In genomic region chr11:33582636-33583325, GRCh38 we compare ENCODE assay signal across 19 cellular contexts.
"Had no signal": no experiment of that assay in that cellular context is flagged by ENCODE, and none has a peak within 500 bp of the region (broad histone marks: within the 10 kb centered on the region; RNA-seq: fewer than 3 reads in every experiment).

No MANE protein-coding gene starts in this region.

- ATAC-seq: effector memory CD8-positive, alpha-beta T cell; gastroesophageal sphincter; left cardiac atrium; lower lobe of right lung; upper lobe of right lung had no signal

- H3K4me3 ChIP-seq: esophagus muscularis mucosa, gastroesophageal sphincter, left ventricle myocardium inferior, lower lobe of right lung, sigmoid colon, tibial artery, upper lobe of right lung, vagina had no signal

- H3K27ac ChIP-seq: epithelial cell of prostate, esophagus muscularis mucosa, gastroesophageal sphincter, left ventricle myocardium inferior, lower lobe of right lung, sigmoid colon, tibial artery, upper lobe of right lung, vagina had no signal

- H3K36me3 ChIP-seq: esophagus muscularis mucosa, gastroesophageal sphincter, left ventricle myocardium inferior, lower lobe of right lung, sigmoid colon, tibial artery, upper lobe of right lung, vagina had no signal

- FAIRE-seq: colon, kidney, small intestine had no signal

- H3K4me1 ChIP-seq: esophagus muscularis mucosa, gastroesophageal sphincter, left ventricle myocardium inferior, lower lobe of right lung, sigmoid colon, tibial artery, upper lobe of right lung, vagina had no signal

- H3K27me3 ChIP-seq: sigmoid colon, tibial artery, vagina had no signal

- DNase-seq: effector memory CD8-positive, alpha-beta T cell; glutamatergic neuron; immature natural killer cell; kidney; left cardiac atrium; left ventricle myocardium inferior; lower lobe of right lung; posterior cingulate gyrus; sigmoid colon; small intestine; stimulated activated CD4-positive, alpha-beta T cell treated with anti-CD3 and anti-CD28 coated beads, Interleukin-12 subunit alpha, Interleukin-12 subunit beta, amount 100 ng/mL, for 4 hours; stimulated activated naive CD4-positive, alpha-beta T cell; tibial artery; upper lobe of right lung had no signal

- H3K9me3 ChIP-seq: esophagus muscularis mucosa, left ventricle myocardium inferior, lower lobe of right lung, sigmoid colon, tibial artery, upper lobe of right lung, vagina had no signal
